In the genomic region with DNA sequence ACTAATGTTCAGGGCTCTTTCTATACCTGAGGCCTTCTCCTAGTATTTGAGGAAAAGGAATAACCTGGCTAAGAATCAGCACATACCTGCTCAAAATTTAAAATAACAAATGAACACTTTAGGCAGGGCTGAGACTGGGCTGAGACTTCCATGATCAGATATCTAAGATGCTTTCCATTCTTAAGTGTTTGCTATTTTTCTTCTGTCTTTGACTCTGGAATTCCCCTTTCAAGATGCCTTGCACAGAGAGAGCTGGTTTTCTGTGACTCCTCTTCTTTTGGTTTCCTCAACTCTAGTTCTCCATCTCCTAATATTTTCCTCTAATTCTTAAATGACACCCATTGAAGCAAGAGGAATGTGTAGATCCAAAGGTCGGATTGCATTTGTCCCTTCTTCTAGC, we compare ENCODE assay signal across 21 cellular contexts.
DNase-seq lines count a peak whose midpoint lies in the region; ATAC-seq and TF ChIP-seq lines count a peak whose summit lies in the region.
"Had no signal": no experiment of that assay in that cellular context is flagged by ENCODE, and none has a peak within 500 bp of the region (broad histone marks: within the 10 kb centered on the region; RNA-seq: fewer than 3 reads in every experiment).

No MANE protein-coding gene starts in this region.

- H3K36me3 ChIP-seq in KMS-11 (ENCODE audit: insufficient read depth) (no peaks in the 10 kb centered on the region), esophagus muscularis mucosa (no peaks in the 10 kb centered on the region), muscle layer of duodenum (ENCODE audit: control insufficient read depth in 1 of 2, insufficient read depth in 2 of 2, low read length in 2 of 2) (no peaks in the 10 kb centered on the region), transverse colon (no peaks in the 10 kb centered on the region)
- H3K36me3 ChIP-seq: BLaER1, pancreas had no signal

- no peak overlapping the region for H2AFZ ChIP-seq in KMS-11 (ENCODE audit: low read depth)

- no peak for TF ChIP-seq POLR2A in esophagus muscularis mucosa (IDR thresholded peaks at IDR 0.05; ENCODE audit: low read depth)
- TF ChIP-seq POLR2A in transverse colon (IDR thresholded peaks at IDR 0.05), result no peak

- peaks cover 54% of the 10 kb centered on the region for H3K79me2 ChIP-seq in KMS-11 (ENCODE audit: insufficient read depth, low read depth)

- intact Hi-C loops in esophagus muscularis mucosa (cut with DNase I) (no loop called here), transverse colon (cut with DNase I; ENCODE audit: low total_unique reads) (no loop called here)

- no peaks in the 10 kb centered on the region for H3K27me3 ChIP-seq in KMS-11 (ENCODE audit: insufficient read depth, low read depth)
- no peaks in the 10 kb centered on the region for H3K27me3 ChIP-seq in esophagus muscularis mucosa
- peaks cover 5% of the 10 kb centered on the region for H3K27me3 ChIP-seq in muscle layer of duodenum (ENCODE audit: low read depth, low read length)
- peaks cover 26% of the 10 kb centered on the region for H3K27me3 ChIP-seq in transverse colon

- H3K27ac ChIP-seq in KMS-11 (peak overlapping the region; percentile 42; the same call in 1 of the 2 replicates), esophagus muscularis mucosa (replicated peaks in 1 of 4) (peak overlapping the region; percentile 95 to 99 (median 98)), muscle layer of duodenum (ENCODE audit: low read length) (peak overlapping the region; percentile 35), transverse colon (peak overlapping the region; percentile 42 to 97 (median 88))
- H3K27ac ChIP-seq: BLaER1, HL-60, pancreas had no signal

- H3K4me2 ChIP-seq in KMS-11, result peak overlapping the region; percentile 59
- H3K4me2 ChIP-seq: BLaER1 had no signal

- H4K20me1 ChIP-seq in KMS-11 (ENCODE audit: insufficient read depth), result no peaks in the 10 kb centered on the region

- TF ChIP-seq CTCF in KMS-11 (conservative IDR thresholded peaks at IDR 0.05; ENCODE audit: low read depth, low read length) (no peak), esophagus muscularis mucosa (IDR thresholded peaks at IDR 0.05) (no peak), transverse colon (IDR thresholded peaks at IDR 0.05) (no peak), omental fat pad (IDR thresholded peaks at IDR 0.05) (no peak)

- H3K4me1 ChIP-seq in KMS-11 (ENCODE audit: low read depth, poor library complexity, severe bottlenecking) (peaks cover 49% of the 10 kb centered on the region), esophagus muscularis mucosa (peaks cover 26 to 86% (median 81%) of the 10 kb centered on the region in 4 donors), muscle layer of duodenum (ENCODE audit: control insufficient read depth in 1 of 2, insufficient read depth in 2 of 2, low read length in 2 of 2) (peaks cover 6 to 63% of the 10 kb centered on the region in 2 donors), transverse colon (peaks cover 0 to 31% (median 14%) of the 10 kb centered on the region in 4 donors)

- H3K9ac ChIP-seq in KMS-11, result no peak overlapping the region
- H3K9ac ChIP-seq: BLaER1 had no signal

- TF ChIP-seq EP300 in esophagus muscularis mucosa (IDR thresholded peaks at IDR 0.05) (no peak), transverse colon (IDR thresholded peaks at IDR 0.05; ENCODE audit: low read depth) (no peak)

- H3K9me3 ChIP-seq in esophagus muscularis mucosa (no peaks in the 10 kb centered on the region), muscle layer of duodenum (ENCODE audit: control insufficient read depth in 1 of 2, low read length in 2 of 2) (no peaks in the 10 kb centered on the region), transverse colon (no peaks in the 10 kb centered on the region)
- H3K9me3 ChIP-seq: BLaER1, pancreas had no signal

- ATAC-seq in omental fat pad (ENCODE audit: low FRiP score) (no peak), GM18511 (IDR thresholded peaks at IDR 0.05; ENCODE audit: unreplicated experiment) (no peak)
- ATAC-seq: activated CD4-positive, alpha-beta T cell treated with anti-CD3 and anti-CD28 coated beads for 36 hours; pancreas had no signal

- no peak for DNase-seq in esophagus muscularis mucosa (ENCODE audit: extremely low spot score)
- DNase-seq in transverse colon, result no peak
- DNase-seq in HUDEP-2 (lab: John Stamatoyannopoulos, UW; ENCODE audit: unreplicated experiment in 76 of 76), result no peak
- DNase-seq in D341Med (ENCODE audit: low spot score), result no peak
- no peak for DNase-seq in omental fat pad (ENCODE audit: low spot score)
- DNase-seq: activated CD4-positive, alpha-beta T cell treated with anti-CD3 and anti-CD28 coated beads for 36 hours; activated gamma-delta T cell treated with Interleukin-2 at 50 U/mL for 16 hours; DMS153; H7; head of caudate nucleus; KBM-7; kidney glomerular epithelial cell; NCI-H82; pancreas; stimulated activated CD4-positive, alpha-beta T cell treated with anti-CD3 and anti-CD28 coated beads, Interleukin-4, amount 100 ng/mL, for 1 hour; substantia nigra had no signal

- in situ Hi-C loops in transverse colon (cut with MboI; ENCODE audit: low pct_ligation_motif_present in 1 of 4, low pct_unique_long_range_greater_than_20kb in 1 of 4, low sequenced_read_pairs in 3 of 4), result no loop called here

- WGBS in esophagus muscularis mucosa, result 39% methylated on average over 1 of the region's 1 CpG
- 50 to 85% methylated on average over 1 of the region's 1 CpG for WGBS in transverse colon (ENCODE audit: low coverage in 1 of 2), 2 donors

- H3K4me3 ChIP-seq in KMS-11 (IDR thresholded peaks at IDR 0.05; ENCODE audit: insufficient read depth, low read depth, low read length) (no peak overlapping the region), esophagus muscularis mucosa (no peak overlapping the region), muscle layer of duodenum (ENCODE audit: low read depth in 1 of 2, low read length in 2 of 2) (no peak overlapping the region), transverse colon (no peak overlapping the region)
- H3K4me3 ChIP-seq: BLaER1, pancreas had no signal

Comparison
In these comparisons a context has a peak if more than half of its experiments do, and no peak if none do; other contexts are left out.
1. H3K27ac ChIP-seq: peak in every context shown above with its lines; median percentile 98 in esophagus muscularis mucosa; 88 in transverse colon; 42 in KMS-11; 35 in muscle layer of duodenum.